In the genomic region with DNA sequence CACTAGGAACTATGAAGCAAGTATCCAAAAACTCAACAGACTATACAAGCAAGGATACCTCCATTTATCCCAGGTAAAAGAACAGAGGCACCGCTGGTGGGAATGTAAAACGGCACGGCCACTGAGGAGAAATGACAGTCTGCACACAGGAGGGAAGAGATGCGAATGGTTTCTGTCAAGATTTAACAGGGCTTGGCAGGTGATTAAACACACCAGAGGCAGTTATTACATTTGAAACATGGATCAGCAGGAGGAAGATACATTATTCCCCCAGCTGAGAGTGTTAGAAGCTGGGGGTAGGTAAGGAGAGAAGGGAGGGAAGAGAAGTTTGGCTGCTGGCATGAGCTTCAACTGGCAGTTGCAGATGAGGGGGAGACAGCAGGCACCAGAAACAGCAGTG, we compare ENCODE assay signal across 27 cellular contexts. TPM values are rescaled to one million over a fixed set of nuclear protein-coding genes. Genes with fewer than 3 reads are reported as not detected.
"Had no signal": no experiment of that assay in that cellular context is flagged by ENCODE, and none has a peak within 500 bp of the region (broad histone marks: within the 10 kb centered on the region; RNA-seq: fewer than 3 reads in every experiment).

No MANE protein-coding gene starts in this region.

- H3K4me2 ChIP-seq: smooth muscle cell had no signal

- H3K4me3 ChIP-seq: dorsolateral prefrontal cortex, esophagus muscularis mucosa, gastrocnemius medialis, heart right ventricle, smooth muscle cell, stomach, thoracic aorta had no signal

- H3K4me3 Mint-ChIP-seq: natural killer cell; neural crest cell; stimulated activated naive B cell treated with anti-CD40 and anti-IgM and Interleukin-4, amounts not matched to agents 10 μg/mL and 1 μg/mL and 100 μg/mL, for 72 hours had no signal

- H3K27ac ChIP-seq: epithelial cell of prostate, gastrocnemius medialis, heart right ventricle, stomach, thoracic aorta had no signal

- H3K9me3 ChIP-seq: esophagus muscularis mucosa, gastrocnemius medialis, heart right ventricle, stomach, thoracic aorta had no signal

- DNase-seq: cortex of kidney; effector CD8-positive, alpha-beta T cell; gastrocnemius medialis; heart right ventricle; hypothalamus; kidney glomerular epithelial cell; natural killer cell; posterior cingulate gyrus; right cardiac atrium; stimulated activated CD4-positive, alpha-beta T cell treated with anti-CD3 and anti-CD28 coated beads, Interleukin-4, amount 100 ng/mL, for 1 hour; stimulated activated naive B cell treated with anti-CD40 and anti-IgM and Interleukin-4, amounts not matched to agents 10 μg/mL and 1 μg/mL and 100 μg/mL, for 72 hours; stomach; substantia nigra; trophoblast cell had no signal

- H3K9me3 Mint-ChIP-seq: natural killer cell, neural crest cell had no signal

- FAIRE-seq: endometrium, islet of Langerhans had no signal

- H3K27me3 Mint-ChIP-seq: stimulated activated naive B cell treated with anti-CD40 and anti-IgM and Interleukin-4, amounts not matched to agents 10 μg/mL and 1 μg/mL and 100 μg/mL, for 72 hours had no signal

- H3K4me1 Mint-ChIP-seq: neural crest cell had no signal

- H3K4me1 ChIP-seq: gastrocnemius medialis, heart right ventricle had no signal

- H3K27ac Mint-ChIP-seq: natural killer cell; stimulated activated naive B cell treated with anti-CD40 and anti-IgM and Interleukin-4, amounts not matched to agents 10 μg/mL and 1 μg/mL and 100 μg/mL, for 72 hours had no signal

- ATAC-seq: gastrocnemius medialis; heart right ventricle; natural killer cell; right cardiac atrium; stimulated activated naive B cell treated with anti-CD40 and anti-IgM and Interleukin-4, amounts not matched to agents 10 μg/mL and 1 μg/mL and 100 μg/mL, for 72 hours had no signal

- H3K27me3 ChIP-seq: dorsolateral prefrontal cortex, esophagus muscularis mucosa, gastrocnemius medialis, heart right ventricle, stomach had no signal

RNA-seq across cellular contexts. Expression of gene SLC25A18, which starts 35.0 kb away (rescaled TPM):
- total RNA-seq: lung microvascular endothelial cell, mononuclear cell, myocyte, natural killer cell, osteocyte, thoracic aorta, urinary bladder had no signal
